10 cellular contexts compared by ENCODE assay signal in the genomic region with DNA sequence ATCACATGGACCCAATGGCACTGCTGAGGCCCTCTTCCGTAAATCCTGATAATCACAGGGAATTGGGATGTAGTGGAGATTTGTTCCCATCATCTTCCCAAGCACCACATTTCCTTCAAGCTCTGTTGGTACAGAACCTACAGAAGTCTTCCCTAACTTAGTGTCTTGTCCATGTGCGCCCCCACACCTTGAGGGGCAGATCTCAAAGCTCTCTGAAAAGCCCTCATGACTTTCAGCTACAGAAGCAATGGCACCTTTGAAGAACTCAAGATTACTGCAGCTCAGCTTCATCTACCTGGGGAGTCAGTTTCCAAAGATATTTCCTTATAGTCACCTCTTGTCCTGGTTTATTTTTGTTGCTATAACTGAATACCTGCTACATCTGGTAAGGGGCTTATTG. TPM values are rescaled to one million over a fixed set of nuclear protein-coding genes. Genes with fewer than 3 reads are reported as not detected.
"Had no signal": no experiment of that assay in that cellular context is flagged by ENCODE, and none has a peak within 500 bp of the region (broad histone marks: within the 10 kb centered on the region; RNA-seq: fewer than 3 reads in every experiment).

No MANE protein-coding gene starts in this region.

- ATAC-seq: GM23338, HCT116 had no signal

- H3K4me3 Mint-ChIP-seq: GM23338, H9, HFFc6 had no signal

- DNase-seq: GM23248, GOT3, H7, H9, HCEC 1CT, HFFc6 had no signal

- H3K27ac Mint-ChIP-seq: GM23338, H9, HFFc6 had no signal

RNA-seq across cellular contexts. Expression of gene MYF5, which starts 54.2 kb away (rescaled TPM):
- total RNA-seq: GM23248, GM23338, H1, H4, H7, H9, HFFc6 had no signal
